Comparison of ENCODE assay signal across 34 cellular contexts in the genomic region with DNA sequence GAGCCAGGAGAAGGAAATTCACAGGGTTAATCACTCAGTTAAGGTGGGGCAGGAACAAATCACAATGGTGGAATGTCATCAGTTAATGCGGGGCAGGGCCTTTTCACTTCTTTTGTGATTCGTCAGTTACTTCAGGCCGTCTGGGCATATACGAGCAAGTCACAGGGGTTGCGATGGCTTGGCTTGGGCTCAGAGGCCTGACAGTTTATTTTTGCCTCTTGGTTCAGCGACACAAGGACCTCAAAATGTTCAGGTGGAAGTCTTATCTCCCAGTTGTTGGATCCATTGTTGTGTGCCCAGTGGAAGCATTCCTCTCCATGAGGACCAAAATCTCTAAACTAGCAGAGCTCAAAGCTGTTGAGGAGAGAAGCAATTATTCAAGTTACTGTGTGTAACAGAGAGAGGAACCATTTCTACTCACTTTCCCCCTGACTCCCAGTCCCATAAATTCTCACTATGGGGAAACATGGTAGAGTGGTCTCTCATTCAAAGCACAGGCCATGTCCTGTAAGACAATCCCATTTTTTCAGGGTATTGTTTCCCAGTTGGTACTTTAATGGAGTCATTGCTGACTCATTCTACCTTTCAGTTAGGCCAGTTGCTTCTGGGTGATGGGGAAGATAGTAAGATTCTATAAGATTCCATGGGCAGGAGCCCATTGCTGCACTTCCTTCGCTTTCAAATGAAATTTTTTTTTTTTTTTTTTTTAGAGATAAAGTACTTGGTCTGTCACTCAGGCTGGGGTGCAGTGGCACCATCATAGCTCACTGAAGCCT. TPM values are rescaled to one million over a fixed set of nuclear protein-coding genes. Genes with fewer than 3 reads are reported as not detected.
DNase-seq lines count a peak whose midpoint lies in the region; ATAC-seq and TF ChIP-seq lines count a peak whose summit lies in the region.
"Had no signal": no experiment of that assay in that cellular context is flagged by ENCODE, and none has a peak within 500 bp of the region (broad histone marks: within the 10 kb centered on the region; RNA-seq: fewer than 3 reads in every experiment).

No MANE protein-coding gene starts in this region.

- H3K9ac ChIP-seq in H9 (ENCODE audit: extremely low read depth, insufficient read length, low read length), result no peak overlapping the region
- H3K9ac ChIP-seq: GM23248 had no signal

- peak overlapping the region; percentile 12 for H3K27ac ChIP-seq in H9 (ENCODE audit: insufficient read length, low read depth, low read length)
- peak overlapping the region; percentile 17 for H3K27ac ChIP-seq in RWPE2 (ENCODE audit: poor library complexity, severe bottlenecking)
- H3K27ac ChIP-seq in esophagus squamous epithelium, result peak overlapping the region; percentile 60 to 95 (median 79)
- H3K27ac ChIP-seq in suprapubic skin, result no peak overlapping the region
- H3K27ac ChIP-seq: breast epithelium, GM23248, lower lobe of right lung, pancreas, testis, WERI-Rb-1 had no signal

- WGBS in H9 (ENCODE audit: extremely low coverage, insufficient read length, low lambda C conversion rate), result no CpG with 5 or more reads among the region's 7 CpGs
- 36 to 86% methylated on average over 1 to 7 of the region's 7 CpGs for WGBS in esophagus squamous epithelium, 2 donors
- 81% methylated on average over 7 of the region's 7 CpGs for WGBS in suprapubic skin

- ATAC-seq in RWPE2 (ENCODE audit: low read depth) (no peak), sciatic nerve (no peak)
- ATAC-seq: activated CD8-positive, alpha-beta memory T cell treated with anti-CD3 and anti-CD28 coated beads, Interleukin-2, amount 10 ng/mL, durations not matched to agents 7 days and 5 days; activated T-cell treated with anti-CD3 and anti-CD28 coated beads, Interleukin-2, amount 50 U/mL, for 72 hours; lower lobe of right lung; pancreas; PC-3; stimulated activated memory B cell treated with anti-CD40 and anti-IgM and Interleukin-4, amounts not matched to agents 10 μg/mL and 1 μg/mL and 100 μg/mL, for 72 hours had no signal

- H3K4me2 ChIP-seq in H9 (ENCODE audit: insufficient read depth, insufficient read length, low read length), result no peak overlapping the region

- peak overlapping the region; percentile 90 to 97 (median 95) for H3K27ac Mint-ChIP-seq in H9
- H3K27ac Mint-ChIP-seq: activated CD8-positive, alpha-beta memory T cell treated with anti-CD3 and anti-CD28 coated beads, Interleukin-2, amount 10 ng/mL, durations not matched to agents 7 days and 5 days; activated T-cell treated with anti-CD3 and anti-CD28 coated beads, Interleukin-2, amount 50 U/mL, for 72 hours; stimulated activated memory B cell treated with anti-CD40 and anti-IgM and Interleukin-4, amounts not matched to agents 10 μg/mL and 1 μg/mL and 100 μg/mL, for 72 hours had no signal

- peak overlapping the region; percentile 53 for H3K18ac ChIP-seq in H9 (ENCODE audit: insufficient read length, low read depth, low read length)

- no peak overlapping the region for H2AK5ac ChIP-seq in H9 (ENCODE audit: insufficient read length, low read length)

- peak overlapping the region; percentile 45 to 71 for H3K4me3 Mint-ChIP-seq in H9
- H3K4me3 Mint-ChIP-seq: activated CD8-positive, alpha-beta memory T cell treated with anti-CD3 and anti-CD28 coated beads, Interleukin-2, amount 10 ng/mL, durations not matched to agents 7 days and 5 days; activated T-cell treated with anti-CD3 and anti-CD28 coated beads, Interleukin-2, amount 50 U/mL, for 72 hours; CD4-positive, alpha-beta memory T cell; IgD-negative memory B cell; stimulated activated memory B cell treated with anti-CD40 and anti-IgM and Interleukin-4, amounts not matched to agents 10 μg/mL and 1 μg/mL and 100 μg/mL, for 72 hours had no signal

- H2BK15ac ChIP-seq in H9 (ENCODE audit: low read depth, low read length), result no peak overlapping the region

- TF ChIP-seq CTCF in H9 (conservative IDR thresholded peaks at IDR 0.05) (no peak), RWPE2 (IDR thresholded peaks at IDR 0.05; ENCODE audit: poor library complexity, severe bottlenecking) (no peak), esophagus squamous epithelium (IDR thresholded peaks at IDR 0.05) (no peak), suprapubic skin (IDR thresholded peaks at IDR 0.05) (no peak)

- no peak overlapping the region for H3K4ac ChIP-seq in H9 (ENCODE audit: low read depth, low read length)

- H3K23ac ChIP-seq in H9 (ENCODE audit: insufficient read length, low read depth, low read length), result no peak overlapping the region

- H2BK5ac ChIP-seq in H9 (ENCODE audit: insufficient read length, low read length), result no peak overlapping the region

- no peaks in the 10 kb centered on the region for H3K79me2 ChIP-seq in H9 (ENCODE audit: insufficient read depth, low read length)

- no peak overlapping the region for H2AFZ ChIP-seq in H9 (ENCODE audit: low read length)
- H2AFZ ChIP-seq: GM23248 had no signal

- H3T11ph ChIP-seq in H9 (ENCODE audit: low read length), result no peak overlapping the region

- H3K14ac ChIP-seq in H9 (ENCODE audit: insufficient read depth, low read length), result peak overlapping the region; percentile 72; the same call in 1 of the 2 replicates

- DNase-seq in H9, result peak; percentile 56
- no peak for DNase-seq in RWPE2 (ENCODE audit: low spot score)
- DNase-seq in esophagus squamous epithelium (lab: John Stamatoyannopoulos, UW), result no peak
- peak; percentile 23 for DNase-seq in sciatic nerve (ENCODE audit: low spot score)
- no peak for DNase-seq in suprapubic skin (ENCODE audit: low spot score in 2 of 2)
- no peak for DNase-seq in activated CD4-positive, alpha-beta T cell treated with anti-CD3 and anti-CD28 coated beads for 4 hours
- no peak for DNase-seq in Ammon's horn (ENCODE audit: low spot score)
- DNase-seq: activated CD4-positive, alpha-beta T cell treated with anti-CD3 and anti-CD28 coated beads, Interleukin-2, amount 50 U/mL, for 1 hour; activated CD8-positive, alpha-beta memory T cell treated with anti-CD3 and anti-CD28 coated beads, Interleukin-2, amount 10 ng/mL, durations not matched to agents 7 days and 5 days; activated naive CD4-positive, alpha-beta T cell; activated T-cell treated with anti-CD3 and anti-CD28 coated beads, Interleukin-2, amount 50 U/mL, for 72 hours; AML-193; CD4-positive, alpha-beta memory T cell; effector CD8-positive, alpha-beta T cell; GM23248; kidney; NCI-H1092 treated with DMSO at 0.1 percent for 48 hours; NCI-H187 treated with DMSO at 0.1 percent for 48 hours; NCI-H524 treated with DMSO at 0.1 percent for 48 hours; NK-92 treated with Interleukin-12 subunit alpha and Interleukin-12 subunit beta, amount 100 ng/mL, for 24 hours; pancreas; PC-3; retina; stimulated activated CD4-positive, alpha-beta T cell treated with anti-CD3 and anti-CD28 coated beads, Interleukin-4, amount 100 ng/mL, for 24 hours; SW 1271; T1000; testis; WERI-Rb-1 had no signal

- peak in 1 of 4 donors; percentile 20 for TF ChIP-seq POLR2A in esophagus squamous epithelium (IDR thresholded peaks at IDR 0.05)
- TF ChIP-seq POLR2A in suprapubic skin (IDR thresholded peaks at IDR 0.05), result no peak

- H4K91ac ChIP-seq in H9 (ENCODE audit: insufficient read length, low read depth, low read length), result no peak overlapping the region

- no peaks in the 10 kb centered on the region for H3K27me3 Mint-ChIP-seq in H9 (ENCODE audit: low read depth)
- H3K27me3 Mint-ChIP-seq: activated CD8-positive, alpha-beta memory T cell treated with anti-CD3 and anti-CD28 coated beads, Interleukin-2, amount 10 ng/mL, durations not matched to agents 7 days and 5 days; CD4-positive, alpha-beta memory T cell; IgD-negative memory B cell; stimulated activated memory B cell treated with anti-CD40 and anti-IgM and Interleukin-4, amounts not matched to agents 10 μg/mL and 1 μg/mL and 100 μg/mL, for 72 hours had no signal

- H3K4me1 Mint-ChIP-seq in H9, result peaks cover 51 to 52% of the 10 kb centered on the region in 2 experiments
- H3K4me1 Mint-ChIP-seq: activated CD8-positive, alpha-beta memory T cell treated with anti-CD3 and anti-CD28 coated beads, Interleukin-2, amount 10 ng/mL, durations not matched to agents 7 days and 5 days; IgD-negative memory B cell; stimulated activated memory B cell treated with anti-CD40 and anti-IgM and Interleukin-4, amounts not matched to agents 10 μg/mL and 1 μg/mL and 100 μg/mL, for 72 hours had no signal

- H3K36me3 ChIP-seq in RWPE2 (ENCODE audit: low read depth), result peaks cover 14% of the 10 kb centered on the region
- H3K36me3 ChIP-seq in esophagus squamous epithelium, result peaks cover 0 to 36% (median 0%) of the 10 kb centered on the region in 3 donors
- H3K36me3 ChIP-seq in suprapubic skin, result no peaks in the 10 kb centered on the region
- H3K36me3 ChIP-seq: breast epithelium, pancreas had no signal

- H4K8ac ChIP-seq in H9 (replicated peaks; ENCODE audit: insufficient read length, low read depth, low read length), result no peak overlapping the region

- H4K20me1 ChIP-seq in H9 (ENCODE audit: control insufficient read depth, insufficient read depth, insufficient read length), result no peaks in the 10 kb centered on the region

- H3K23me2 ChIP-seq in H9 (ENCODE audit: insufficient read length, low read depth, low read length, poor library complexity, severe bottlenecking), result no peaks in the 10 kb centered on the region

- H3K56ac ChIP-seq in H9 (ENCODE audit: insufficient read length, low read depth, low read length), result no peak overlapping the region

- H3K27me3 ChIP-seq in H9 (ENCODE audit: insufficient read depth, low read length), result no peaks in the 10 kb centered on the region
- H3K27me3 ChIP-seq in RWPE2 (ENCODE audit: insufficient read depth, poor library complexity, severe bottlenecking), result no peaks in the 10 kb centered on the region
- no peaks in the 10 kb centered on the region for H3K27me3 ChIP-seq in esophagus squamous epithelium
- H3K27me3 ChIP-seq in suprapubic skin, result no peaks in the 10 kb centered on the region
- H3K27me3 ChIP-seq: breast epithelium, pancreas, testis had no signal

- H4K5ac ChIP-seq in H9 (ENCODE audit: insufficient read length, low read depth, low read length), result no peak overlapping the region

- H3K79me1 ChIP-seq in H9 (ENCODE audit: insufficient read depth, low read depth, low read length, poor library complexity, severe bottlenecking), result no peaks in the 10 kb centered on the region

- intact Hi-C loops in esophagus squamous epithelium (cut with DNase I) (no loop called here), sciatic nerve (cut with DNase I) (loop anchor here (10.0 kb wide), 1 partner anchor 106 kb away; a partner anchor contains a TSS)

- no peak for TF ChIP-seq EP300 in suprapubic skin (IDR thresholded peaks at IDR 0.05)

- no peak overlapping the region for H3K4me3 ChIP-seq in RWPE2 (ENCODE audit: severe bottlenecking)
- no peak overlapping the region for H3K4me3 ChIP-seq in esophagus squamous epithelium
- H3K4me3 ChIP-seq in suprapubic skin, result no peak overlapping the region
- H3K4me3 ChIP-seq: breast epithelium, GM23248, lower lobe of right lung, pancreas, testis had no signal

- no peak overlapping the region for H2BK12ac ChIP-seq in H9 (ENCODE audit: insufficient read length, low read depth, low read length)

- H3K4me1 ChIP-seq in H9 (ENCODE audit: insufficient read depth, low read length) (peaks cover 5% of the 10 kb centered on the region; the same call in 1 of the 2 replicates), RWPE2 (ENCODE audit: insufficient read depth, poor library complexity, severe bottlenecking) (no peaks in the 10 kb centered on the region), esophagus squamous epithelium (peaks cover 0 to 33% (median 2%) of the 10 kb centered on the region in 3 donors), suprapubic skin (no peaks in the 10 kb centered on the region)
- H3K4me1 ChIP-seq: breast epithelium, lower lobe of right lung, pancreas, testis had no signal

- no peaks in the 10 kb centered on the region; a peak in 2 of 5 replicates for H3K9me3 Mint-ChIP-seq in H9
- H3K9me3 Mint-ChIP-seq: activated T-cell treated with anti-CD3 and anti-CD28 coated beads, Interleukin-2, amount 50 U/mL, for 72 hours; IgD-negative memory B cell had no signal

- H3K9me3 ChIP-seq in H9 (ENCODE audit: control insufficient read depth, low read depth, low read length) (no peaks in the 10 kb centered on the region), RWPE2 (ENCODE audit: severe bottlenecking) (no peaks in the 10 kb centered on the region), esophagus squamous epithelium (no peaks in the 10 kb centered on the region), suprapubic skin (no peaks in the 10 kb centered on the region)
- H3K9me3 ChIP-seq: breast epithelium, lower lobe of right lung, pancreas, testis had no signal

- no peak overlapping the region for H2BK120ac ChIP-seq in H9 (ENCODE audit: low read depth, low read length, poor library complexity, severe bottlenecking)

- no peak overlapping the region for H2BK20ac ChIP-seq in H9 (ENCODE audit: low read depth, low read length, poor library complexity, severe bottlenecking)

- H3K36me3 Mint-ChIP-seq in H9 (ENCODE audit: insufficient read depth in 1 of 3, low read depth in 3 of 3), result peaks cover 16 to 28% (median 20%) of the 10 kb centered on the region in 3 experiments; a peak in 6 of 7 replicates

RNA-seq across cellular contexts. Expression of a gene that starts 8.8 kb away (rescaled TPM):
- total RNA-seq in H9 (2021) (not detected in 2 replicates), esophagus squamous epithelium (10 to 100 TPM in 1 of 4 donors, 1 to 10 TPM in 3; 2.0 to 15.8 (median 3.1) TPM), sciatic nerve (71.6 TPM), suprapubic skin (10 to 100 TPM in 2 of 4 donors, 1 to 10 TPM in 2; 5.6 to 17.1 (median 11.4) TPM)
- total RNA-seq: activated CD8-positive, alpha-beta memory T cell treated with anti-CD3 and anti-CD28 coated beads, Interleukin-2, amount 10 ng/mL, durations not matched to agents 7 days and 5 days; activated T-cell treated with anti-CD3 and anti-CD28 coated beads, Interleukin-2, amount 50 U/mL, for 72 hours; CD4-positive, alpha-beta memory T cell; PC-3 had no signal

RNA-seq across cellular contexts. Expression of a gene that starts 21.1 kb away (rescaled TPM):
- 379 and 399 TPM in 2 replicates for total RNA-seq in H9 (2021)
- total RNA-seq in esophagus squamous epithelium, result 100 to 1,000 TPM; 211 to 284 (median 266) TPM
- 534 TPM for total RNA-seq in sciatic nerve
- total RNA-seq in suprapubic skin, result 10 to 100 TPM; 60.2 to 95.5 (median 79.2) TPM

RNA-seq across cellular contexts. Expression of a gene that starts 45.7 kb away (rescaled TPM):
- total RNA-seq in H9 (2021) (203 and 216 TPM in 2 replicates), esophagus squamous epithelium (100 to 1,000 TPM in 3 of 4 donors, 10 to 100 TPM in 1; 97.9 to 157 (median 117) TPM), sciatic nerve (173 TPM), suprapubic skin (100 to 1,000 TPM in 1 of 4 donors, 10 to 100 TPM in 3; 63.2 to 117 (median 90.5) TPM)

RNA-seq across cellular contexts. Expression of a gene that starts 46.3 kb away (rescaled TPM):
- 145 and 146 TPM in 2 replicates for total RNA-seq in H9 (2021)
- total RNA-seq in esophagus squamous epithelium, result 10 to 100 TPM; 41.7 to 58.0 (median 47.6) TPM
- total RNA-seq in sciatic nerve, result 60.5 TPM
- total RNA-seq in suprapubic skin, result 10 to 100 TPM; 21.8 to 57.5 (median 31.3) TPM

RNA-seq across cellular contexts. Expression of a gene that starts 50.1 kb away (rescaled TPM):
- total RNA-seq in H9 (2021), result not detected in 2 replicates
- not detected for total RNA-seq in esophagus squamous epithelium
- total RNA-seq in sciatic nerve, result not detected
- total RNA-seq in suprapubic skin, result not detected
- total RNA-seq: activated CD8-positive, alpha-beta memory T cell treated with anti-CD3 and anti-CD28 coated beads, Interleukin-2, amount 10 ng/mL, durations not matched to agents 7 days and 5 days; breast epithelium; CD4-positive, alpha-beta memory T cell; fibroblast of lung; GM23248; kidney; lower lobe of right lung; pancreas; PC-3; urinary bladder had no signal

Comparison
In these comparisons a context has a peak if more than half of its experiments do, and no peak if none do; other contexts are left out.
1. DNase-seq: peak in H9 (single experiment) and sciatic nerve (single experiment); none in RWPE2 (single experiment), esophagus squamous epithelium (single experiment), suprapubic skin (0 of 2), activated CD4-positive, alpha-beta T cell treated with anti-CD3 and anti-CD28 coated beads for 4 hours (0 of 2) and Ammon's horn (single experiment).